9 cellular contexts compared by ENCODE assay signal in genomic region chr17:48483471-48484131, GRCh38. TPM values are rescaled to one million over a fixed set of nuclear protein-coding genes. Genes with fewer than 3 reads are reported as not detected.
A peak's percentile ranks its signal among the peaks of the same experiment; 100 is the strongest.
DNase-seq lines count a peak whose midpoint lies in the region; ATAC-seq and TF ChIP-seq lines count a peak whose summit lies in the region.
"Had no signal": no experiment of that assay in that cellular context is flagged by ENCODE, and none has a peak within 500 bp of the region (broad histone marks: within the 10 kb centered on the region; RNA-seq: fewer than 3 reads in every experiment).

No MANE protein-coding gene starts in this region.

- no peak overlapping the region for H3K4me3 ChIP-seq in lower lobe of right lung

- intact Hi-C loops in lower lobe of right lung (cut with DNase I) = no loop called here

- no peaks in the 10 kb centered on the region for H3K9me3 Mint-ChIP-seq in activated T-cell treated with anti-CD3 and anti-CD28 coated beads, Interleukin-2, amount 50 U/mL, for 4 hours
- H3K9me3 Mint-ChIP-seq: T-cell had no signal

- no peaks in the 10 kb centered on the region for H3K36me3 ChIP-seq in lower lobe of right lung

- no peak overlapping the region for H3K27ac ChIP-seq in lower lobe of right lung

- H3K27me3 ChIP-seq in lower lobe of right lung (ENCODE audit: low read depth) = no peaks in the 10 kb centered on the region

- ATAC-seq in activated T-cell treated with anti-CD3 and anti-CD28 coated beads, Interleukin-2, amount 50 U/mL, for 4 hours = peak; percentile 39 to 40
- ATAC-seq in lower lobe of right lung (peak; percentile 21 to 54), GM21576 (IDR thresholded peaks at IDR 0.05; ENCODE audit: unreplicated experiment) (no peak)

- TF ChIP-seq CTCF in GM13976 (IDR thresholded peaks at IDR 0.05; ENCODE audit: borderline replicate concordance, control extremely low read depth, extremely low read depth, insufficient read depth, missing control alignments) (no peak), lower lobe of right lung (IDR thresholded peaks at IDR 0.05) (no peak)

- peak; percentile 37 for DNase-seq in GM13976 (ENCODE audit: low spot score)
- peak; percentile 74 for DNase-seq in MV-4-11 (lab: John Stamatoyannopoulos, UW)
- no peak for DNase-seq in activated T-cell treated with anti-CD3 and anti-CD28 coated beads, Interleukin-2, amount 50 U/mL, for 4 hours
- DNase-seq in lower lobe of right lung = no peak
- DNase-seq in midbrain (lab: John Stamatoyannopoulos, UW) = no peak
- no peak for DNase-seq in NCI-H1436 (lab: John Stamatoyannopoulos, UW)
- no peak for DNase-seq in mesenteric fat pad (ENCODE audit: low spot score)
- DNase-seq: T-cell had no signal

- in situ Hi-C loops in GM13976 (cut with MboI; ENCODE audit: low sequenced_read_pairs, unreplicated experiment) = no loop called here

- peaks cover 24% of the 10 kb centered on the region for H3K4me1 Mint-ChIP-seq in activated T-cell treated with anti-CD3 and anti-CD28 coated beads, Interleukin-2, amount 50 U/mL, for 4 hours (ENCODE audit: low read depth)

- peaks cover 4% of the 10 kb centered on the region for H3K27me3 Mint-ChIP-seq in activated T-cell treated with anti-CD3 and anti-CD28 coated beads, Interleukin-2, amount 50 U/mL, for 4 hours (ENCODE audit: low read depth)

- peaks cover 13% of the 10 kb centered on the region for H3K4me1 ChIP-seq in lower lobe of right lung

- no peak overlapping the region for H3K4me3 Mint-ChIP-seq in activated T-cell treated with anti-CD3 and anti-CD28 coated beads, Interleukin-2, amount 50 U/mL, for 4 hours
- H3K4me3 Mint-ChIP-seq: T-cell had no signal

- H3K36me3 Mint-ChIP-seq in activated T-cell treated with anti-CD3 and anti-CD28 coated beads, Interleukin-2, amount 50 U/mL, for 4 hours (ENCODE audit: insufficient read depth) = no peaks in the 10 kb centered on the region
- H3K36me3 Mint-ChIP-seq: T-cell had no signal

- H3K9me3 ChIP-seq in lower lobe of right lung = no peaks in the 10 kb centered on the region

RNA-seq across cellular contexts. Expression of gene HOXB1, which starts 47.2 kb away (rescaled TPM):
- not detected for total RNA-seq in activated T-cell treated with anti-CD3 and anti-CD28 coated beads, Interleukin-2, amount 50 U/mL, for 4 hours
- total RNA-seq in lower lobe of right lung = not detected
- total RNA-seq in mesenteric fat pad = not detected
- total RNA-seq: T-cell had no signal

RNA-seq across cellular contexts. Expression of gene SKAP1, which starts 53.6 kb away (rescaled TPM):
- 10 to 100 TPM; 25.8 to 33.9 (median 28.7) TPM for total RNA-seq in activated T-cell treated with anti-CD3 and anti-CD28 coated beads, Interleukin-2, amount 50 U/mL, for 4 hours
- total RNA-seq in lower lobe of right lung = 6.4 TPM
- 1.1 TPM for total RNA-seq in mesenteric fat pad

Comparison
In these comparisons a context has a peak if more than half of its experiments do, and no peak if none do; other contexts are left out.
1. DNase-seq: peak in GM13976 (single experiment) and MV-4-11 (single experiment); none in activated T-cell treated with anti-CD3 and anti-CD28 coated beads, Interleukin-2, amount 50 U/mL, for 4 hours (single experiment), lower lobe of right lung (single experiment), midbrain (single experiment), NCI-H1436 (single experiment) and mesenteric fat pad (single experiment).